ENCODE assay signal across 9 cellular contexts in genomic region chr5:55601209-55601618, GRCh38.
A peak's percentile ranks its signal among the peaks of the same experiment; 100 is the strongest.
DNase-seq lines count a peak whose midpoint lies in the region; FAIRE-seq and TF ChIP-seq lines count a peak whose summit lies in the region.
"Had no signal": no experiment of that assay in that cellular context is flagged by ENCODE, and none has a peak within 500 bp of the region (broad histone marks: within the 10 kb centered on the region; RNA-seq: fewer than 3 reads in every experiment).

No MANE protein-coding gene starts in this region.

- H3K27me3 ChIP-seq in Peyer's patch (no peaks in the 10 kb centered on the region), mucosa of stomach (ENCODE audit: control insufficient read depth, insufficient read depth, low read length) (no peaks in the 10 kb centered on the region), uterus (no peaks in the 10 kb centered on the region)

- TF ChIP-seq POLR2A in H54 (IDR thresholded peaks at IDR 0.05; ENCODE audit: low read depth, low read length): no peak
- TF ChIP-seq POLR2A in Peyer's patch (IDR thresholded peaks at IDR 0.05): no peak
- TF ChIP-seq POLR2A in uterus (IDR thresholded peaks at IDR 0.05): peak in 1 of 2 donors; percentile 12

- no peaks in the 10 kb centered on the region for H3K9me3 ChIP-seq in Peyer's patch
- H3K9me3 ChIP-seq in mucosa of stomach (ENCODE audit: control insufficient read depth, low read length): no peaks in the 10 kb centered on the region
- H3K9me3 ChIP-seq in uterus: no peaks in the 10 kb centered on the region

- DNase-seq in H54 (ENCODE audit: insufficient read length, low spot score) (peak; percentile 33), Peyer's patch (peak in 2 of 3 donors; percentile 57 to 78), epithelial cell of esophagus (ENCODE audit: low read depth) (peak; percentile 65), uterus (peak; percentile 83 to 90), GF-D8 (lab: John Stamatoyannopoulos, UW) (no peak), CD1c-positive myeloid dendritic cell (ENCODE audit: extremely low spot score) (no peak), germinal center (ENCODE audit: low spot score) (no peak)

- H3K4me1 ChIP-seq in Peyer's patch: peaks cover 0 to 39% (median 0%) of the 10 kb centered on the region in 4 donors
- peaks cover 34% of the 10 kb centered on the region for H3K4me1 ChIP-seq in mucosa of stomach (ENCODE audit: control insufficient read depth, insufficient read depth, low read length)
- H3K4me1 ChIP-seq in uterus: peaks cover 5 to 36% of the 10 kb centered on the region in 2 donors

- no peak for TF ChIP-seq CTCF in Peyer's patch (IDR thresholded peaks at IDR 0.05)
- TF ChIP-seq CTCF in epithelial cell of esophagus (IDR thresholded peaks at IDR 0.05; ENCODE audit: insufficient read depth, low read depth, low read length, missing control alignments): no peak
- TF ChIP-seq CTCF in uterus (IDR thresholded peaks at IDR 0.05): no peak

- intact Hi-C loops in uterus (cut with DNase I; ENCODE audit: low total_unique reads): loop anchor here (10.0 kb wide), 1 partner anchor 66 kb away; the partner anchor contains the start of gene PLPP1

- FAIRE-seq in H54 (lab: Jason Lieb, UNC): no peak
- FAIRE-seq: TTC549 had no signal

- H3K36me3 ChIP-seq in Peyer's patch (no peaks in the 10 kb centered on the region), mucosa of stomach (ENCODE audit: control insufficient read depth, insufficient read depth, low read length) (no peaks in the 10 kb centered on the region), uterus (no peaks in the 10 kb centered on the region)

- H3K4me3 ChIP-seq in Peyer's patch (no peak overlapping the region), epithelial cell of esophagus (ENCODE audit: low read length) (no peak overlapping the region), mucosa of stomach (ENCODE audit: low read length) (no peak overlapping the region), uterus (no peak overlapping the region)

- H3K27ac ChIP-seq in Peyer's patch: peak overlapping the region; percentile 57 to 81 (median 66)
- peak overlapping the region; percentile 89 to 93 for H3K27ac ChIP-seq in uterus

- H3K9ac ChIP-seq in mucosa of stomach (ENCODE audit: low read length): peak overlapping the region; percentile 52

Comparison
In these comparisons a context has a peak if more than half of its experiments do, and no peak if none do; other contexts are left out.
1. DNase-seq: peak in H54 (single experiment), Peyer's patch (2 of 3), epithelial cell of esophagus (single experiment) and uterus (2 of 2); none in GF-D8 (single experiment), CD1c-positive myeloid dendritic cell (single experiment) and germinal center (single experiment).